ENCODE assay signal across 1 cellular context in the genomic region with DNA sequence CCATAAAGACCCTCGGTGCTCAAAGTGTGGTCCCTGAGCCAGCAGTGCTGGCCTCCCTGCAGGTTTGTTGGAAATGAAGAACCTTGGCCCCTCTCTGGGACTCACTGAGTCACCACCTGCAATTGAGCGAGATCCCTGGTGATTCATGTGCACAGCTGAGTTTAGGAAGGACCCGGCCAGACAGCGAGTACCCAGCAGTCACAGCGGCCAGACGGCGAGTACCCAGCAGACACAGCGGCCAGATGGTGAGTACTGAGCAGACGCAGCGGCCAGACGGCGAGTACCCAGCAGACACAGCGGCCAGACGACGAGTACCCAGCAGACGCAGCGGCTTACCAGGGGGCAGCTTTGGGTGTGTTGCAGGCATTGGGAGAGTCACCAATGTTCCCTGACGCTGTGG.
TF ChIP-seq lines count a peak whose summit lies in the region.

No MANE protein-coding gene starts in this region.

TF ChIP-seq in HepG2, 621 proteins besides CTCF, POLR2A, EP300 and RAD21:
- TF ChIP-seq, protein P1, sequence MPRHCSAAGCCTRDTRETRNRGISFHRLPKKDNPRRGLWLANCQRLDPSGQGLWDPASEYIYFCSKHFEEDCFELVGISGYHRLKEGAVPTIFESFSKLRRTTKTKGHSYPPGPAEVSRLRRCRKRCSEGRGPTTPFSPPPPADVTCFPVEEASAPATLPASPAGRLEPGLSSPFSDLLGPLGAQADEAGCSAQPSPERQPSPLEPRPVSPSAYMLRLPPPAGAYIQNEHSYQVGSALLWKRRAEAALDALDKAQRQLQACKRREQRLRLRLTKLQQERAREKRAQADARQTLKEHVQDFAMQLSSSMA (CRISPR knock-in tag; IDR thresholded peaks at IDR 0.05), result no peak
- no peak for TF ChIP-seq ZNF674 (CRISPR knock-in tag; IDR thresholded peaks at IDR 0.05; ENCODE audit: low read depth)
- TF ChIP-seq, protein P2, sequence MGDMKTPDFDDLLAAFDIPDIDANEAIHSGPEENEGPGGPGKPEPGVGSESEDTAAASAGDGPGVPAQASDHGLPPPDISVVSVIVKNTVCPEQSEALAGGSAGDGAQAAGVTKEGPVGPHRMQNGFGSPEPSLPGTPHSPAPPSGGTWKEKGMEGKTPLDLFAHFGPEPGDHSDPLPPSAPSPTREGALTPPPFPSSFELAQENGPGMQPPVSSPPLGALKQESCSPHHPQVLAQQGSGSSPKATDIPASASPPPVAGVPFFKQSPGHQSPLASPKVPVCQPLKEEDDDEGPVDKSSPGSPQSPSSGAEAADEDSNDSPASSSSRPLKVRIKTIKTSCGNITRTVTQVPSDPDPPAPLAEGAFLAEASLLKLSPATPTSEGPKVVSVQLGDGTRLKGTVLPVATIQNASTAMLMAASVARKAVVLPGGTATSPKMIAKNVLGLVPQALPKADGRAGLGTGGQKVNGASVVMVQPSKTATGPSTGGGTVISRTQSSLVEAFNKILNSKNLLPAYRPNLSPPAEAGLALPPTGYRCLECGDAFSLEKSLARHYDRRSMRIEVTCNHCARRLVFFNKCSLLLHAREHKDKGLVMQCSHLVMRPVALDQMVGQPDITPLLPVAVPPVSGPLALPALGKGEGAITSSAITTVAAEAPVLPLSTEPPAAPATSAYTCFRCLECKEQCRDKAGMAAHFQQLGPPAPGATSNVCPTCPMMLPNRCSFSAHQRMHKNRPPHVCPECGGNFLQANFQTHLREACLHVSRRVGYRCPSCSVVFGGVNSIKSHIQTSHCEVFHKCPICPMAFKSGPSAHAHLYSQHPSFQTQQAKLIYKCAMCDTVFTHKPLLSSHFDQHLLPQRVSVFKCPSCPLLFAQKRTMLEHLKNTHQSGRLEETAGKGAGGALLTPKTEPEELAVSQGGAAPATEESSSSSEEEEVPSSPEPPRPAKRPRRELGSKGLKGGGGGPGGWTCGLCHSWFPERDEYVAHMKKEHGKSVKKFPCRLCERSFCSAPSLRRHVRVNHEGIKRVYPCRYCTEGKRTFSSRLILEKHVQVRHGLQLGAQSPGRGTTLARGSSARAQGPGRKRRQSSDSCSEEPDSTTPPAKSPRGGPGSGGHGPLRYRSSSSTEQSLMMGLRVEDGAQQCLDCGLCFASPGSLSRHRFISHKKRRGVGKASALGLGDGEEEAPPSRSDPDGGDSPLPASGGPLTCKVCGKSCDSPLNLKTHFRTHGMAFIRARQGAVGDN (CRISPR knock-in tag; IDR thresholded peaks at IDR 0.05), result peak; percentile 70
- TF ChIP-seq NCOR1 (IDR thresholded peaks at IDR 0.05; ENCODE audit: borderline replicate concordance, low read length), result 0 out of 2 replicates have a peak, but pooled peaks have one; percentile 23
- TF ChIP-seq ZNF460 (CRISPR knock-in tag; IDR thresholded peaks at IDR 0.05; ENCODE audit: borderline replicate concordance), result no peak
- TF ChIP-seq, protein P3, sequence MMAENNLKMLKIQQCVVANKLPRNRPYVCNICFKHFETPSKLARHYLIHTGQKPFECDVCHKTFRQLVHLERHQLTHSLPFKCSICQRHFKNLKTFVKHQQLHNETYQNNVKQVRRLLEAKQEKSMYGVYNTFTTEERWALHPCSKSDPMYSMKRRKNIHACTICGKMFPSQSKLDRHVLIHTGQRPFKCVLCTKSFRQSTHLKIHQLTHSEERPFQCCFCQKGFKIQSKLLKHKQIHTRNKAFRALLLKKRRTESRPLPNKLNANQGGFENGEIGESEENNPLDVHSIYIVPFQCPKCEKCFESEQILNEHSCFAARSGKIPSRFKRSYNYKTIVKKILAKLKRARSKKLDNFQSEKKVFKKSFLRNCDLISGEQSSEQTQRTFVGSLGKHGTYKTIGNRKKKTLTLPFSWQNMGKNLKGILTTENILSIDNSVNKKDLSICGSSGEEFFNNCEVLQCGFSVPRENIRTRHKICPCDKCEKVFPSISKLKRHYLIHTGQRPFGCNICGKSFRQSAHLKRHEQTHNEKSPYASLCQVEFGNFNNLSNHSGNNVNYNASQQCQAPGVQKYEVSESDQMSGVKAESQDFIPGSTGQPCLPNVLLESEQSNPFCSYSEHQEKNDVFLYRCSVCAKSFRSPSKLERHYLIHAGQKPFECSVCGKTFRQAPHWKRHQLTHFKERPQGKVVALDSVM (CRISPR knock-in tag; IDR thresholded peaks at IDR 0.05), result no peak
- TF ChIP-seq FOSL2 (CRISPR knock-in tag; IDR thresholded peaks at IDR 0.05), result peak; percentile 63
- peak; percentile 61; the same call in 1 of the 2 replicates for TF ChIP-seq SP4 (CRISPR knock-in tag; IDR thresholded peaks at IDR 0.05)
- TF ChIP-seq ZNF143 (CRISPR knock-in tag; IDR thresholded peaks at IDR 0.05), result peak; percentile 69; the same call in 1 of the 2 replicates
- peak; percentile 98 for TF ChIP-seq SKI (IDR thresholded peaks at IDR 0.05; ENCODE audit: partially characterized antibody)
- TF ChIP-seq ZBTB38 (CRISPR knock-in tag; IDR thresholded peaks at IDR 0.05), result peak; percentile 79; the same call in 1 of the 2 replicates
- TF ChIP-seq PHF20 (CRISPR knock-in tag; IDR thresholded peaks at IDR 0.05), result no peak
- TF ChIP-seq SRSF1 (optimal IDR thresholded peaks at IDR 0.05; ENCODE audit: low read depth, low read length), result no peak
- TF ChIP-seq, protein P4, sequence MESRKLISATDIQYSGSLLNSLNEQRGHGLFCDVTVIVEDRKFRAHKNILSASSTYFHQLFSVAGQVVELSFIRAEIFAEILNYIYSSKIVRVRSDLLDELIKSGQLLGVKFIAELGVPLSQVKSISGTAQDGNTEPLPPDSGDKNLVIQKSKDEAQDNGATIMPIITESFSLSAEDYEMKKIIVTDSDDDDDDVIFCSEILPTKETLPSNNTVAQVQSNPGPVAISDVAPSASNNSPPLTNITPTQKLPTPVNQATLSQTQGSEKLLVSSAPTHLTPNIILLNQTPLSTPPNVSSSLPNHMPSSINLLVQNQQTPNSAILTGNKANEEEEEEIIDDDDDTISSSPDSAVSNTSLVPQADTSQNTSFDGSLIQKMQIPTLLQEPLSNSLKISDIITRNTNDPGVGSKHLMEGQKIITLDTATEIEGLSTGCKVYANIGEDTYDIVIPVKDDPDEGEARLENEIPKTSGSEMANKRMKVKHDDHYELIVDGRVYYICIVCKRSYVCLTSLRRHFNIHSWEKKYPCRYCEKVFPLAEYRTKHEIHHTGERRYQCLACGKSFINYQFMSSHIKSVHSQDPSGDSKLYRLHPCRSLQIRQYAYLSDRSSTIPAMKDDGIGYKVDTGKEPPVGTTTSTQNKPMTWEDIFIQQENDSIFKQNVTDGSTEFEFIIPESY (CRISPR knock-in tag; IDR thresholded peaks at IDR 0.05), result peak; percentile 80
- no peak for TF ChIP-seq MED8 (CRISPR knock-in tag; IDR thresholded peaks at IDR 0.05; ENCODE audit: insufficient replicate concordance)
- no peak for TF ChIP-seq ZNF614 (CRISPR knock-in tag; IDR thresholded peaks at IDR 0.05; ENCODE audit: borderline replicate concordance)
- no peak for TF ChIP-seq ZNF577 (CRISPR knock-in tag; IDR thresholded peaks at IDR 0.05; ENCODE audit: borderline replicate concordance, low read depth)
